1 cellular context compared by ENCODE assay signal in the genomic region with DNA sequence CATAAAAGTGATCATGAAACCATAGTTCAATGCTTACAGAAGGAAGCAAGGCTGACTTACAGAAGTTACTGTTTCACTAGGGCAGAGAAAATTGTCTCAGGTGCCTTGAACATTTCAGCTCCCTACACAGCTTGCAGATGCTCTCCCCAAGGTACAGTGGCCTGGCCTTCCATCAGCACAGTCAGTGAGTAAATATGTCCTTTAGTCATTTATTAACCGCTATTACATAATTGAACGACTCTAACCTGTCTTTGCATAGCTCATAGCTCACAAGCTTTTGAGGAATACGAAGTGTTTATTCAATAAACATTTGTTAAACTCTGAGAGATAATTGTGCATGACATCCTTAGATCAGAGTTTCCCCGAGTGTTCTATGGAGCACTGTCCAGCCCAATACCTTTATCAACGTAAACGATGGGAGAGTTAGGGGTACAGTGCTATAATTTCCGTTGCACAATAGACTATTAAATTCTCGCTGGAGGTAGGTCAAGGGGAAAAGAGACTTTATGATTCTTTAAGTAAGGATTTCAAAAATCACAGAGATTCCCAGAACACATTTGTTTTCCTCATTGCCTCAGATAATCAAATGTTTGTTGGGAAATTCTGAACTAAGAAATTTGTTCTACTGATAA.
TF ChIP-seq lines count a peak whose summit lies in the region.

No MANE protein-coding gene starts in this region.

TF ChIP-seq in HepG2, 621 proteins besides CTCF, POLR2A, EP300 and RAD21 (continued from another document and continues in another):
- TF ChIP-seq, protein P1, sequence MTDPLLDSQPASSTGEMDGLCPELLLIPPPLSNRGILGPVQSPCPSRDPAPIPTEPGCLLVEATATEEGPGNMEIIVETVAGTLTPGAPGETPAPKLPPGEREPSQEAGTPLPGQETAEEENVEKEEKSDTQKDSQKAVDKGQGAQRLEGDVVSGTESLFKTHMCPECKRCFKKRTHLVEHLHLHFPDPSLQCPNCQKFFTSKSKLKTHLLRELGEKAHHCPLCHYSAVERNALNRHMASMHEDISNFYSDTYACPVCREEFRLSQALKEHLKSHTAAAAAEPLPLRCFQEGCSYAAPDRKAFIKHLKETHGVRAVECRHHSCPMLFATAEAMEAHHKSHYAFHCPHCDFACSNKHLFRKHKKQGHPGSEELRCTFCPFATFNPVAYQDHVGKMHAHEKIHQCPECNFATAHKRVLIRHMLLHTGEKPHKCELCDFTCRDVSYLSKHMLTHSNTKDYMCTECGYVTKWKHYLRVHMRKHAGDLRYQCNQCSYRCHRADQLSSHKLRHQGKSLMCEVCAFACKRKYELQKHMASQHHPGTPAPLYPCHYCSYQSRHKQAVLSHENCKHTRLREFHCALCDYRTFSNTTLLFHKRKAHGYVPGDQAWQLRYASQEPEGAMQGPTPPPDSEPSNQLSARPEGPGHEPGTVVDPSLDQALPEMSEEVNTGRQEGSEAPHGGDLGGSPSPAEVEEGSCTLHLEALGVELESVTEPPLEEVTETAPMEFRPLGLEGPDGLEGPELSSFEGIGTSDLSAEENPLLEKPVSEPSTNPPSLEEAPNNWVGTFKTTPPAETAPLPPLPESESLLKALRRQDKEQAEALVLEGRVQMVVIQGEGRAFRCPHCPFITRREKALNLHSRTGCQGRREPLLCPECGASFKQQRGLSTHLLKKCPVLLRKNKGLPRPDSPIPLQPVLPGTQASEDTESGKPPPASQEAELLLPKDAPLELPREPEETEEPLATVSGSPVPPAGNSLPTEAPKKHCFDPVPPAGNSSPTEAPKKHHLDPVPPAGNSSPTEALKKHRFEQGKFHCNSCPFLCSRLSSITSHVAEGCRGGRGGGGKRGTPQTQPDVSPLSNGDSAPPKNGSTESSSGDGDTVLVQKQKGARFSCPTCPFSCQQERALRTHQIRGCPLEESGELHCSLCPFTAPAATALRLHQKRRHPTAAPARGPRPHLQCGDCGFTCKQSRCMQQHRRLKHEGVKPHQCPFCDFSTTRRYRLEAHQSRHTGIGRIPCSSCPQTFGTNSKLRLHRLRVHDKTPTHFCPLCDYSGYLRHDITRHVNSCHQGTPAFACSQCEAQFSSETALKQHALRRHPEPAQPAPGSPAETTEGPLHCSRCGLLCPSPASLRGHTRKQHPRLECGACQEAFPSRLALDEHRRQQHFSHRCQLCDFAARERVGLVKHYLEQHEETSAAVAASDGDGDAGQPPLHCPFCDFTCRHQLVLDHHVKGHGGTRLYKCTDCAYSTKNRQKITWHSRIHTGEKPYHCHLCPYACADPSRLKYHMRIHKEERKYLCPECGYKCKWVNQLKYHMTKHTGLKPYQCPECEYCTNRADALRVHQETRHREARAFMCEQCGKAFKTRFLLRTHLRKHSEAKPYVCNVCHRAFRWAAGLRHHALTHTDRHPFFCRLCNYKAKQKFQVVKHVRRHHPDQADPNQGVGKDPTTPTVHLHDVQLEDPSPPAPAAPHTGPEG (CRISPR knock-in tag; IDR thresholded peaks at IDR 0.05) = no peak
- no peak for TF ChIP-seq CHD2 (IDR thresholded peaks at IDR 0.05; ENCODE audit: low read depth, low read length)
- no peak for TF ChIP-seq ZNF343 (CRISPR knock-in tag; IDR thresholded peaks at IDR 0.05)
- no peak for TF ChIP-seq U2AF2 (IDR thresholded peaks at IDR 0.05; ENCODE audit: low read depth, low read length)
- no peak for TF ChIP-seq PAWR (CRISPR knock-in tag; IDR thresholded peaks at IDR 0.05; ENCODE audit: borderline replicate concordance)
- no peak for TF ChIP-seq NONO (IDR thresholded peaks at IDR 0.05)
- TF ChIP-seq NONO (CRISPR knock-in tag; conservative IDR thresholded peaks at IDR 0.05) = peak; percentile 74
- peak; percentile 90 for TF ChIP-seq FOSL2 (CRISPR knock-in tag; IDR thresholded peaks at IDR 0.05)
- no peak for TF ChIP-seq ZNF224 (CRISPR knock-in tag; IDR thresholded peaks at IDR 0.05)
- TF ChIP-seq FOXK2 (IDR thresholded peaks at IDR 0.05) = no peak
- no peak for TF ChIP-seq SRSF1 (optimal IDR thresholded peaks at IDR 0.05; ENCODE audit: low read depth, low read length)
- no peak for TF ChIP-seq AGO1 (IDR thresholded peaks at IDR 0.05; ENCODE audit: low read depth, low read length, poor library complexity, severe bottlenecking)
- TF ChIP-seq, protein P2, sequence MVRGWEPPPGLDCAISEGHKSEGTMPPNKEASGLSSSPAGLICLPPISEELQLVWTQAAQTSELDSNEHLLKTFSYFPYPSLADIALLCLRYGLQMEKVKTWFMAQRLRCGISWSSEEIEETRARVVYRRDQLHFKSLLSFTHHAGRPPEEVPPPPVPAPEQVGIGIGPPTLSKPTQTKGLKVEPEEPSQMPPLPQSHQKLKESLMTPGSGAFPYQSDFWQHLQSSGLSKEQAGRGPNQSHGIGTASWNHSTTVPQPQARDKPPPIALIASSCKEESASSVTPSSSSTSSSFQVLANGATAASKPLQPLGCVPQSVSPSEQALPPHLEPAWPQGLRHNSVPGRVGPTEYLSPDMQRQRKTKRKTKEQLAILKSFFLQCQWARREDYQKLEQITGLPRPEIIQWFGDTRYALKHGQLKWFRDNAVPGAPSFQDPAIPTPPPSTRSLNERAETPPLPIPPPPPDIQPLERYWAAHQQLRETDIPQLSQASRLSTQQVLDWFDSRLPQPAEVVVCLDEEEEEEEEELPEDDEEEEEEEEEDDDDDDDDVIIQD (CRISPR knock-in tag; IDR thresholded peaks at IDR 0.05; ENCODE audit: low read depth) = peak; percentile 88
- no peak for TF ChIP-seq ETV5 (CRISPR knock-in tag; IDR thresholded peaks at IDR 0.05; ENCODE audit: borderline replicate concordance)
- TF ChIP-seq ZBTB20 (CRISPR knock-in tag; IDR thresholded peaks at IDR 0.05; ENCODE audit: borderline replicate concordance, low read depth) = peak; percentile 40; the same call in 1 of the 2 replicates
- TF ChIP-seq, protein P3, sequence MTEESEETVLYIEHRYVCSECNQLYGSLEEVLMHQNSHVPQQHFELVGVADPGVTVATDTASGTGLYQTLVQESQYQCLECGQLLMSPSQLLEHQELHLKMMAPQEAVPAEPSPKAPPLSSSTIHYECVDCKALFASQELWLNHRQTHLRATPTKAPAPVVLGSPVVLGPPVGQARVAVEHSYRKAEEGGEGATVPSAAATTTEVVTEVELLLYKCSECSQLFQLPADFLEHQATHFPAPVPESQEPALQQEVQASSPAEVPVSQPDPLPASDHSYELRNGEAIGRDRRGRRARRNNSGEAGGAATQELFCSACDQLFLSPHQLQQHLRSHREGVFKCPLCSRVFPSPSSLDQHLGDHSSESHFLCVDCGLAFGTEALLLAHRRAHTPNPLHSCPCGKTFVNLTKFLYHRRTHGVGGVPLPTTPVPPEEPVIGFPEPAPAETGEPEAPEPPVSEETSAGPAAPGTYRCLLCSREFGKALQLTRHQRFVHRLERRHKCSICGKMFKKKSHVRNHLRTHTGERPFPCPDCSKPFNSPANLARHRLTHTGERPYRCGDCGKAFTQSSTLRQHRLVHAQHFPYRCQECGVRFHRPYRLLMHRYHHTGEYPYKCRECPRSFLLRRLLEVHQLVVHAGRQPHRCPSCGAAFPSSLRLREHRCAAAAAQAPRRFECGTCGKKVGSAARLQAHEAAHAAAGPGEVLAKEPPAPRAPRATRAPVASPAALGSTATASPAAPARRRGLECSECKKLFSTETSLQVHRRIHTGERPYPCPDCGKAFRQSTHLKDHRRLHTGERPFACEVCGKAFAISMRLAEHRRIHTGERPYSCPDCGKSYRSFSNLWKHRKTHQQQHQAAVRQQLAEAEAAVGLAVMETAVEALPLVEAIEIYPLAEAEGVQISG (CRISPR knock-in tag; IDR thresholded peaks at IDR 0.05) = no peak
- TF ChIP-seq ZNF589 (CRISPR knock-in tag; conservative IDR thresholded peaks at IDR 0.05) = no peak
- TF ChIP-seq ZNF230 (CRISPR knock-in tag; IDR thresholded peaks at IDR 0.05) = no peak
- no peak for TF ChIP-seq ZFP41 (CRISPR knock-in tag; IDR thresholded peaks at IDR 0.05; ENCODE audit: borderline replicate concordance)
- no peak for TF ChIP-seq ZNF773 (CRISPR knock-in tag; IDR thresholded peaks at IDR 0.05; ENCODE audit: borderline replicate concordance)
- no peak for TF ChIP-seq KMT2A (CRISPR knock-in tag; IDR thresholded peaks at IDR 0.05)
- TF ChIP-seq ZFY (CRISPR knock-in tag; IDR thresholded peaks at IDR 0.05) = 0 out of 2 replicates have a peak, but pooled peaks have one; percentile 25
- TF ChIP-seq ATM (IDR thresholded peaks at IDR 0.05; ENCODE audit: borderline replicate concordance) = no peak
- TF ChIP-seq RBFOX2 (IDR thresholded peaks at IDR 0.05; ENCODE audit: low read depth, low read length) = no peak
- TF ChIP-seq TOE1 (CRISPR knock-in tag; IDR thresholded peaks at IDR 0.05) = 0 out of 2 replicates have a peak, but pooled peaks have one; percentile 64
- TF ChIP-seq, protein P4, sequence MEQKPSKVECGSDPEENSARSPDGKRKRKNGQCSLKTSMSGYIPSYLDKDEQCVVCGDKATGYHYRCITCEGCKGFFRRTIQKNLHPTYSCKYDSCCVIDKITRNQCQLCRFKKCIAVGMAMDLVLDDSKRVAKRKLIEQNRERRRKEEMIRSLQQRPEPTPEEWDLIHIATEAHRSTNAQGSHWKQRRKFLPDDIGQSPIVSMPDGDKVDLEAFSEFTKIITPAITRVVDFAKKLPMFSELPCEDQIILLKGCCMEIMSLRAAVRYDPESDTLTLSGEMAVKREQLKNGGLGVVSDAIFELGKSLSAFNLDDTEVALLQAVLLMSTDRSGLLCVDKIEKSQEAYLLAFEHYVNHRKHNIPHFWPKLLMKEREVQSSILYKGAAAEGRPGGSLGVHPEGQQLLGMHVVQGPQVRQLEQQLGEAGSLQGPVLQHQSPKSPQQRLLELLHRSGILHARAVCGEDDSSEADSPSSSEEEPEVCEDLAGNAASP (CRISPR knock-in tag; IDR thresholded peaks at IDR 0.05; ENCODE audit: borderline replicate concordance) = peak; percentile 63; the same call in 1 of the 2 replicates
- TF ChIP-seq, protein P5, sequence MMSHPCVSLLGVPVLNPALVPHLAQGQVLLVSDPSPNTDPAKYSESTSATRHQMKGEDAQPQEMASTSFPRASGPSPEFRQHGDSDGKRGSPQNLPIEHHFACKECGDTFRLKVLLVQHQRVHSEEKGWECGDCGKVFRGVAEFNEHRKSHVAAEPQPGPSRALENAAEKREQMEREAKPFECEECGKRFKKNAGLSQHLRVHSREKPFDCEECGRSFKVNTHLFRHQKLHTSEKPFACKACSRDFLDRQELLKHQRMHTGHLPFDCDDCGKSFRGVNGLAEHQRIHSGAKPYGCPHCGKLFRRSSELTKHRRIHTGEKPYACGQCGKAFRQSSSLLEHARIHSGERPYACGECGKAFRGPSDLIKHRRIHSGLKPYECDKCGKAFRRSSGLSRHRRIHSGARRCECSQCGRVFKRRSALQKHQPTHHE (CRISPR knock-in tag; IDR thresholded peaks at IDR 0.05; ENCODE audit: borderline replicate concordance) = no peak
- no peak for TF ChIP-seq ZNF530 (CRISPR knock-in tag; IDR thresholded peaks at IDR 0.05; ENCODE audit: low read depth)
- TF ChIP-seq NPAS2 (CRISPR knock-in tag; IDR thresholded peaks at IDR 0.05; ENCODE audit: borderline replicate concordance) = no peak
- peak; percentile 53 for TF ChIP-seq ZEB1 (IDR thresholded peaks at IDR 0.05; ENCODE audit: insufficient replicate concordance, low read depth)
- no peak for TF ChIP-seq FIP1L1 (IDR thresholded peaks at IDR 0.05; ENCODE audit: borderline replicate concordance, insufficient read depth, low read depth, low read length)
- TF ChIP-seq ZBTB42 (CRISPR knock-in tag; IDR thresholded peaks at IDR 0.05) = no peak
- TF ChIP-seq XBP1 (CRISPR knock-in tag; IDR thresholded peaks at IDR 0.05) = no peak
- TF ChIP-seq, protein P6, sequence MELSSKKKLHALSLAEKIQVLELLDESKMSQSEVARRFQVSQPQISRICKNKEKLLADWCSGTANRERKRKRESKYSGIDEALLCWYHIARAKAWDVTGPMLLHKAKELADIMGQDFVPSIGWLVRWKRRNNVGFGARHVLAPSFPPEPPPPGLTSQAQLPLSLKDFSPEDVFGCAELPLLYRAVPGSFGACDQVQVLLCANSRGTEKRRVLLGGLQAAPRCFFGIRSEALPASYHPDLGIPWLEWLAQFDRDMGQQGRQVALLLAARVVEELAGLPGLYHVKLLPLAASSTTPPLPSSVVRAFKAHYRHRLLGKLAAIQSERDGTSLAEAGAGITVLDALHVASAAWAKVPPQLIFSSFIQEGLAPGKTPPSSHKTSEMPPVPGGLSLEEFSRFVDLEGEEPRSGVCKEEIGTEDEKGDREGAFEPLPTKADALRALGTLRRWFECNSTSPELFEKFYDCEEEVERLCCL (CRISPR knock-in tag; IDR thresholded peaks at IDR 0.05; ENCODE audit: borderline replicate concordance) = no peak
- TF ChIP-seq, protein P7, sequence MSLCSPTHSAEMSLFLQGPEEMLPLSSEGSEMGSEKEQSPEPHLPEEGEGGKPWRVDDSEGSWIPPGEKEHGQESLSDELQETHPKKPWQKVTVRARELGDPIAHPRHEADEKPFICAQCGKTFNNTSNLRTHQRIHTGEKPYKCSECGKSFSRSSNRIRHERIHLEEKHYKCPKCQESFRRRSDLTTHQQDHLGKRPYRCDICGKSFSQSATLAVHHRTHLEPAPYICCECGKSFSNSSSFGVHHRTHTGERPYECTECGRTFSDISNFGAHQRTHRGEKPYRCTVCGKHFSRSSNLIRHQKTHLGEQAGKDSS (CRISPR knock-in tag; IDR thresholded peaks at IDR 0.05; ENCODE audit: borderline replicate concordance, low read depth) = no peak; the same call in 1 of the 2 replicates
- TF ChIP-seq, protein P8, sequence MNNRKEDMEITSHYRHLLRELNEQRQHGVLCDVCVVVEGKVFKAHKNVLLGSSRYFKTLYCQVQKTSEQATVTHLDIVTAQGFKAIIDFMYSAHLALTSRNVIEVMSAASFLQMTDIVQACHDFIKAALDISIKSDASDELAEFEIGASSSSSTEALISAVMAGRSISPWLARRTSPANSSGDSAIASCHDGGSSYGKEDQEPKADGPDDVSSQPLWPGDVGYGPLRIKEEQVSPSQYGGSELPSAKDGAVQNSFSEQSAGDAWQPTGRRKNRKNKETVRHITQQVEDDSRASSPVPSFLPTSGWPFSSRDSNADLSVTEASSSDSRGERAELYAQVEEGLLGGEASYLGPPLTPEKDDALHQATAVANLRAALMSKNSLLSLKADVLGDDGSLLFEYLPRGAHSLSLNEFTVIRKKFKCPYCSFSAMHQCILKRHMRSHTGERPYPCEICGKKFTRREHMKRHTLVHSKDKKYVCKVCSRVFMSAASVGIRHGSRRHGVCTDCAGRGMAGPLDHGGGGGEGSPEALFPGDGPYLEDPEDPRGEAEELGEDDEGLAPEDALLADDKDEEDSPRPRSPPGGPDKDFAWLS (CRISPR knock-in tag; IDR thresholded peaks at IDR 0.05; ENCODE audit: borderline replicate concordance) = no peak
- TF ChIP-seq, protein P9, sequence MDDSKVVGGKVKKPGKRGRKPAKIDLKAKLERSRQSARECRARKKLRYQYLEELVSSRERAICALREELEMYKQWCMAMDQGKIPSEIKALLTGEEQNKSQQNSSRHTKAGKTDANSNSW (CRISPR knock-in tag; IDR thresholded peaks at IDR 0.05; ENCODE audit: borderline replicate concordance) = no peak
- TF ChIP-seq, protein P10, sequence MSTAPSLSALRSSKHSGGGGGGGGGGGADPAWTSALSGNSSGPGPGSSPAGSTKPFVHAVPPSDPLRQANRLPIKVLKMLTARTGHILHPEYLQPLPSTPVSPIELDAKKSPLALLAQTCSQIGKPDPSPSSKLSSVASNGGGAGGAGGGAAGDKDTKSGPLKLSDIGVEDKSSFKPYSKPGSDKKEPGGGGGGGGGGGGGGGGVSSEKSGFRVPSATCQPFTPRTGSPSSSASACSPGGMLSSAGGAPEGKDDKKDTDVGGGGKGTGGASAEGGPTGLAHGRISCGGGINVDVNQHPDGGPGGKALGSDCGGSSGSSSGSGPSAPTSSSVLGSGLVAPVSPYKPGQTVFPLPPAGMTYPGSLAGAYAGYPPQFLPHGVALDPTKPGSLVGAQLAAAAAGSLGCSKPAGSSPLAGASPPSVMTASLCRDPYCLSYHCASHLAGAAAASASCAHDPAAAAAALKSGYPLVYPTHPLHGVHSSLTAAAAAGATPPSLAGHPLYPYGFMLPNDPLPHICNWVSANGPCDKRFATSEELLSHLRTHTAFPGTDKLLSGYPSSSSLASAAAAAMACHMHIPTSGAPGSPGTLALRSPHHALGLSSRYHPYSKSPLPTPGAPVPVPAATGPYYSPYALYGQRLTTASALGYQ (CRISPR knock-in tag; IDR thresholded peaks at IDR 0.05) = peak; percentile 88
- TF ChIP-seq RFX5 (IDR thresholded peaks at IDR 0.05; ENCODE audit: low read depth, low read length) = no peak
